In the genomic region with DNA sequence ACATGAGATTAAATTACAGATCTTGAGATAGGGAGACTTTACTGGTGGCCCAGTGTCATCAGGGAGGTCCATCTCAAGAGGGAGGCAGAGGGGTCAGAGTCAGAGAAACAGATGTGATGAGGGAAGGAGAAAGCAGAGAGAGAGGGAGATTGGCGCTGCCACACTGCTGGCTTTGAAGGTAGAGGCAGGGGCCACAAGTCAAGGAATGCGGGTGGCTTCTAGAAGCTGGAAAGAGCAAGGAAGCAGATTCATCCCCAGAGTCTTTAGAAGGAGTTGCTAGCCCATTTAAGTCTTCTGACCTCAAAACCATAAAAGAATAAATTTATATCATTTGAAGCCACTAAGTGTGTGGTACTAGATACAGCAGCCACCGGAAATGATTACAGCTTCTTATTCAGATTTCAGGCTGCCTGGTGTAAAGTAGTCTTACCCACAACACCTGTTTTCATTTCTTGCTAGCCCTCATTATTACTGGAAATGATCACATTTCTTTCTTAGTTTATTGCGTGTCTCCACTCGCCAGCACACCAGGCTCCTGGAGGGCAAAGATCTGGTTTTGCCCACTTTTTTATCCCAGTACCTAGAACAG, we compare ENCODE assay signal across 25 cellular contexts.
"Had no signal": no experiment of that assay in that cellular context is flagged by ENCODE, and none has a peak within 500 bp of the region (broad histone marks: within the 10 kb centered on the region; RNA-seq: fewer than 3 reads in every experiment).

No MANE protein-coding gene starts in this region.

- ATAC-seq: gastrocnemius medialis; left lung; naive thymus-derived CD4-positive, alpha-beta T cell had no signal

- H3K36me3 Mint-ChIP-seq: activated naive CD8-positive, alpha-beta T cell; naive thymus-derived CD4-positive, alpha-beta T cell; neural progenitor cell had no signal

- H3K27me3 Mint-ChIP-seq: activated naive CD8-positive, alpha-beta T cell; progenitor cell of endocrine pancreas had no signal

- H3K4me3 ChIP-seq: coronary artery, esophagus squamous epithelium, gastrocnemius medialis, left lung, lung, neural progenitor cell, stomach, suprapubic skin, tibial nerve had no signal

- H3K4me3 Mint-ChIP-seq: activated B cell treated with CpG ODN at 0.5 μM for 24 hours; activated CD4-positive, alpha-beta T cell treated with anti-CD3 and anti-CD28 coated beads, Interleukin-2, amount 10 ng/mL, durations not matched to agents 7 days and 5 days; activated naive CD8-positive, alpha-beta T cell; endodermal cell; naive thymus-derived CD4-positive, alpha-beta T cell; neural progenitor cell had no signal

- H3K9me3 Mint-ChIP-seq: activated B cell treated with CpG ODN at 0.5 μM for 24 hours; activated CD4-positive, alpha-beta T cell treated with anti-CD3 and anti-CD28 coated beads, Interleukin-2, amount 10 ng/mL, durations not matched to agents 7 days and 5 days; endodermal cell; neural progenitor cell had no signal

- DNase-seq: activated B cell treated with CpG ODN at 0.5 μM for 24 hours; activated CD4-positive, alpha-beta T cell treated with anti-CD3 and anti-CD28 coated beads, Interleukin-2, amount 10 ng/mL, durations not matched to agents 7 days and 5 days; activated effector memory CD4-positive, alpha-beta T cell treated with anti-CD3 and anti-CD28 coated beads, Interleukin-2, amount 50 U/mL, for 16 hours; activated T-cell treated with anti-CD3 and anti-CD28 coated beads, Interleukin-2, amount 50 U/mL, for 48 hours; amygdala; cerebellar nuclear complex; endodermal cell; esophagus squamous epithelium; gastrocnemius medialis; hippocampal formation; kidney glomerular epithelial cell; naive thymus-derived CD4-positive, alpha-beta T cell; retina; stimulated activated CD4-positive, alpha-beta T cell treated with anti-CD3 and anti-CD28 coated beads, Interleukin-12 subunit alpha, Interleukin-12 subunit beta, amount 100 ng/mL, for 4 hours; stimulated activated CD4-positive, alpha-beta T cell treated with anti-CD3 and anti-CD28 coated beads, Interleukin-4, amount 100 ng/mL, for 4 hours; stomach; T-helper 9 cell had no signal

- H3K27ac Mint-ChIP-seq: activated B cell treated with CpG ODN at 0.5 μM for 24 hours; activated CD4-positive, alpha-beta T cell treated with anti-CD3 and anti-CD28 coated beads, Interleukin-2, amount 10 ng/mL, durations not matched to agents 7 days and 5 days; activated naive CD8-positive, alpha-beta T cell; endodermal cell; naive thymus-derived CD4-positive, alpha-beta T cell; progenitor cell of endocrine pancreas had no signal

- H3K4me1 Mint-ChIP-seq: activated B cell treated with CpG ODN at 0.5 μM for 24 hours; activated CD4-positive, alpha-beta T cell treated with anti-CD3 and anti-CD28 coated beads, Interleukin-2, amount 10 ng/mL, durations not matched to agents 7 days and 5 days had no signal
